In the genomic region with DNA sequence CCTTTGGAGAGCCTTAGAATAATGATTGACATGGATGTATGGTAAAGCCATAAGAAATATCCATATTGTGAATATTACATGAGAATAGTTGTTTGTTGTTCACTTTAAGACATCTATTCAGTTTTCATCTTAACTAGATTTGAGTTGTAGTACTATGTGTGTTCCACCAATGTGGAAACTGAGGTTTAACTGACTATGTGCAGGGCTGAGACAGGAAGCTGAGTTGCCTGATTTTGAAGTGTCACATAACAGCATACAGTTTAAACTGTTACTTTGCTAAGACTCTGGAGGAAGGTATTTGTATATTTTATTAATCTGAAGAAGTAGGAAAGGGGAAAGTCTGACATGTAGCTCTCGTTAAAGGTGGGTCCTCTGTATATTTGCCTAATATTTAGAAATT, we compare ENCODE assay signal across 18 cellular contexts. TPM values are rescaled to one million over a fixed set of nuclear protein-coding genes. Genes with fewer than 3 reads are reported as not detected.
A peak's percentile ranks its signal among the peaks of the same experiment; 100 is the strongest.
DNase-seq lines count a peak whose midpoint lies in the region; FAIRE-seq and TF ChIP-seq lines count a peak whose summit lies in the region.
"Had no signal": no experiment of that assay in that cellular context is flagged by ENCODE, and none has a peak within 500 bp of the region (broad histone marks: within the 10 kb centered on the region; RNA-seq: fewer than 3 reads in every experiment).

No MANE protein-coding gene starts in this region.

- no peak for TF ChIP-seq POLR2A in NB4 (IDR thresholded peaks at IDR 0.05; ENCODE audit: extremely low read depth, insufficient read length)

- H3K27me3 ChIP-seq in astrocyte (ENCODE audit: insufficient read depth, low read length) (no peaks in the 10 kb centered on the region), hepatocyte (no peaks in the 10 kb centered on the region)
- H3K27me3 ChIP-seq: spleen had no signal

- intact Hi-C loops in activated CD4-positive, alpha-beta T cell treated with anti-CD3 and anti-CD28 coated beads, Interleukin-2, amount 10 ng/mL, durations not matched to agents 24 days and 14 days (cut with micrococcal nuclease), result loop anchor here (5.0 kb wide), 2 partner anchors 45 to 1495 kb away; no protein-coding TSS in a partner anchor

- H2AFZ ChIP-seq in astrocyte (ENCODE audit: low read depth, low read length) (no peak overlapping the region), hepatocyte (no peak overlapping the region)

- peak overlapping the region; percentile 88 for H3K4me3 Mint-ChIP-seq in activated CD4-positive, alpha-beta T cell treated with anti-CD3 and anti-CD28 coated beads, Interleukin-2, amount 10 ng/mL, durations not matched to agents 24 days and 14 days
- H3K4me3 Mint-ChIP-seq in astrocyte (ENCODE audit: unreplicated experiment), result no peak overlapping the region
- H3K4me3 Mint-ChIP-seq in progenitor cell of endocrine pancreas (ENCODE audit: low read depth), result peak overlapping the region; percentile 98

- H4K20me1 ChIP-seq in astrocyte (ENCODE audit: insufficient read depth, low read length) (no peaks in the 10 kb centered on the region), hepatocyte (ENCODE audit: insufficient read depth, poor library complexity, severe bottlenecking) (no peaks in the 10 kb centered on the region)

- no peak overlapping the region for H3K27ac ChIP-seq in astrocyte (ENCODE audit: low read depth, low read length)
- no peak overlapping the region for H3K27ac ChIP-seq in hepatocyte
- H3K27ac ChIP-seq: spleen, thoracic aorta had no signal

- peaks cover 22% of the 10 kb centered on the region for H3K4me1 ChIP-seq in astrocyte (ENCODE audit: insufficient read depth, low read length)
- H3K4me1 ChIP-seq in hepatocyte (ENCODE audit: insufficient read depth), result no peaks in the 10 kb centered on the region

- peaks cover 56% of the 10 kb centered on the region for H3K79me2 ChIP-seq in astrocyte (ENCODE audit: insufficient read depth, low read length)
- H3K79me2 ChIP-seq in hepatocyte, result peaks cover 36% of the 10 kb centered on the region

- H3K36me3 Mint-ChIP-seq in activated CD4-positive, alpha-beta T cell treated with anti-CD3 and anti-CD28 coated beads, Interleukin-2, amount 10 ng/mL, durations not matched to agents 24 days and 14 days (ENCODE audit: low read depth), result peaks cover 35% of the 10 kb centered on the region
- H3K36me3 Mint-ChIP-seq in astrocyte (ENCODE audit: low read depth, unreplicated experiment) (no peaks in the 10 kb centered on the region), progenitor cell of endocrine pancreas (ENCODE audit: insufficient read depth) (peaks cover 13% of the 10 kb centered on the region)

- no peak for FAIRE-seq in astrocyte (lab: Jason Lieb, UNC)
- FAIRE-seq: HTR-8/SVneo had no signal

- H3K9me3 ChIP-seq in astrocyte (ENCODE audit: insufficient read depth, low read depth, low read length), result no peaks in the 10 kb centered on the region
- H3K9me3 ChIP-seq in hepatocyte (ENCODE audit: low read depth), result no peaks in the 10 kb centered on the region
- H3K9me3 ChIP-seq: spleen, thoracic aorta had no signal

- H3K4me3 ChIP-seq in NB4 (ENCODE audit: low read depth, low read length) (peak overlapping the region; percentile 46), astrocyte (ENCODE audit: insufficient read depth, low read depth, low read length) (no peak overlapping the region), hepatocyte (no peak overlapping the region)
- H3K4me3 ChIP-seq: spleen, thoracic aorta had no signal

- no peak overlapping the region for H3K9ac ChIP-seq in astrocyte (ENCODE audit: low read length)

- H3K4me2 ChIP-seq in astrocyte (ENCODE audit: low read length) (peak overlapping the region; percentile 86), hepatocyte (no peak overlapping the region)

- no peaks in the 10 kb centered on the region for H3K27me3 Mint-ChIP-seq in activated CD4-positive, alpha-beta T cell treated with anti-CD3 and anti-CD28 coated beads, Interleukin-2, amount 10 ng/mL, durations not matched to agents 24 days and 14 days
- H3K27me3 Mint-ChIP-seq in astrocyte (ENCODE audit: low read depth, unreplicated experiment) (no peaks in the 10 kb centered on the region), progenitor cell of endocrine pancreas (no peaks in the 10 kb centered on the region)

- H3K27ac Mint-ChIP-seq in activated CD4-positive, alpha-beta T cell treated with anti-CD3 and anti-CD28 coated beads, Interleukin-2, amount 10 ng/mL, durations not matched to agents 24 days and 14 days, result peak overlapping the region; percentile 17
- H3K27ac Mint-ChIP-seq in astrocyte (ENCODE audit: unreplicated experiment) (no peak overlapping the region), progenitor cell of endocrine pancreas (no peak overlapping the region)

- TF ChIP-seq CTCF in NB4 (IDR thresholded peaks at IDR 0.05; ENCODE audit: low read depth, low read length) (no peak), astrocyte (IDR thresholded peaks at IDR 0.05; ENCODE audit: insufficient read depth, low read depth, low read length) (no peak), progenitor cell of endocrine pancreas (IDR thresholded peaks at IDR 0.05; ENCODE audit: unreplicated experiment) (no peak), hepatocyte (IDR thresholded peaks at IDR 0.05; ENCODE audit: poor library complexity) (no peak)

- H3K9me3 Mint-ChIP-seq in activated CD4-positive, alpha-beta T cell treated with anti-CD3 and anti-CD28 coated beads, Interleukin-2, amount 10 ng/mL, durations not matched to agents 24 days and 14 days, result no peaks in the 10 kb centered on the region
- H3K9me3 Mint-ChIP-seq in astrocyte (ENCODE audit: unreplicated experiment) (no peaks in the 10 kb centered on the region), progenitor cell of endocrine pancreas (ENCODE audit: low read depth) (no peaks in the 10 kb centered on the region)

- no peak for DNase-seq in activated CD4-positive, alpha-beta T cell treated with anti-CD3 and anti-CD28 coated beads, Interleukin-2, amount 10 ng/mL, durations not matched to agents 24 days and 14 days
- no peak for DNase-seq in activated CD4-positive, alpha-beta T cell treated with anti-CD3 and anti-CD28 coated beads for 1 hour
- DNase-seq in NB4 (ENCODE audit: low read depth) (no peak), astrocyte (ENCODE audit: low read depth) (no peak), progenitor cell of endocrine pancreas (ENCODE audit: low spot score, unreplicated experiment) (no peak), SIG-M5 treated with dmso at 0.1 percent for 504 hours (lab: John Stamatoyannopoulos, UW; ENCODE audit: unreplicated experiment) (no peak), NCI-H146 (lab: John Stamatoyannopoulos, UW) (no peak), hepatocyte (ENCODE audit: low spot score) (no peak)
- DNase-seq: ACHN, activated gamma-delta T cell treated with Interleukin-2 at 50 U/mL for 16 hours, left ventricle myocardium superior, NCI-H1694, NCI-H524, nucleus accumbens, Right ventricle myocardium superior, spleen had no signal

- no peaks in the 10 kb centered on the region for H3K9me2 ChIP-seq in hepatocyte (replicated peaks; ENCODE audit: insufficient read depth)

- H3K4me1 Mint-ChIP-seq in activated CD4-positive, alpha-beta T cell treated with anti-CD3 and anti-CD28 coated beads, Interleukin-2, amount 10 ng/mL, durations not matched to agents 24 days and 14 days, result peaks cover 34% of the 10 kb centered on the region
- H3K4me1 Mint-ChIP-seq in astrocyte (ENCODE audit: low read depth, unreplicated experiment) (peaks cover 9% of the 10 kb centered on the region), progenitor cell of endocrine pancreas (ENCODE audit: low read depth) (peaks cover 28% of the 10 kb centered on the region)

- peaks cover 4% of the 10 kb centered on the region for H3K36me3 ChIP-seq in astrocyte (ENCODE audit: insufficient read depth, low read length)
- no peaks in the 10 kb centered on the region for H3K36me3 ChIP-seq in hepatocyte (replicated peaks; ENCODE audit: insufficient read depth, low read depth)
- H3K36me3 ChIP-seq: thoracic aorta had no signal

- 96% methylated on average over 1 of the region's 1 CpG for WGBS in hepatocyte (ENCODE audit: low lambda C conversion rate, missing lambda C conversion rate)

RNA-seq across cellular contexts. Expression of a gene that starts 2.1 kb away (rescaled TPM):
- total RNA-seq in activated CD4-positive, alpha-beta T cell treated with anti-CD3 and anti-CD28 coated beads, Interleukin-2, amount 10 ng/mL, durations not matched to agents 24 days and 14 days, result 36.2 and 40.4 TPM in 2 replicates
- total RNA-seq in astrocyte, result 14.9 and 16.4 TPM in 2 replicates
- 38.1 and 45.4 TPM in 2 replicates for total RNA-seq in progenitor cell of endocrine pancreas
- total RNA-seq in hepatocyte, result 11.2 and 16.7 TPM in 2 replicates
- polyA plus RNA-seq in hepatocyte, result 5.7 and 9.3 TPM in 2 replicates

RNA-seq across cellular contexts. Expression of a gene that starts 41.8 kb away (rescaled TPM):
- 4.9 and 7.7 TPM in 2 replicates for total RNA-seq in activated CD4-positive, alpha-beta T cell treated with anti-CD3 and anti-CD28 coated beads, Interleukin-2, amount 10 ng/mL, durations not matched to agents 24 days and 14 days
- total RNA-seq in astrocyte, result 14.1 and 16.9 TPM in 2 replicates
- total RNA-seq in progenitor cell of endocrine pancreas, result 2.1 and 2.5 TPM in 2 replicates
- total RNA-seq in hepatocyte, result 10.4 and 10.5 TPM in 2 replicates
- 3.3 and 4.7 TPM in 2 replicates for polyA plus RNA-seq in hepatocyte
